24 cellular contexts compared by ENCODE assay signal in genomic region chr7:50275430-50275829, GRCh38. TPM values are rescaled to one million over a fixed set of nuclear protein-coding genes. Genes with fewer than 3 reads are reported as not detected.
"Had no signal": no experiment of that assay in that cellular context is flagged by ENCODE, and none has a peak within 500 bp of the region (broad histone marks: within the 10 kb centered on the region; RNA-seq: fewer than 3 reads in every experiment).

No MANE protein-coding gene starts in this region.

- H3K27me3 Mint-ChIP-seq: activated CD4-positive, alpha-beta T cell treated with anti-CD3 and anti-CD28 coated beads for 36 hours; naive B cell had no signal

- FAIRE-seq: endometrium, small intestine had no signal

- H3K4me1 Mint-ChIP-seq: brain had no signal

- H3K27ac Mint-ChIP-seq: activated CD4-positive, alpha-beta T cell treated with anti-CD3 and anti-CD28 coated beads for 36 hours; activated naive CD4-positive, alpha-beta T cell treated with anti-CD3 and anti-CD28 coated beads for 36 hours; activated T-helper 2 cell treated with anti-CD3 and anti-CD28 coated beads, Interferon-gamma antibody, Interleukin-2, Interleukin-4, amounts not matched to agents 10 μg/mL and 5 μg/mL and 100 μg/mL, durations not matched to agents 14 hours and 24 hours and 36 hours; brain; stimulated activated effector memory CD8-positive, alpha-beta T cell treated with anti-CD3 and anti-CD28 coated beads, Interleukin-12 subunit alpha, Interleukin-12 subunit beta, amount 100 ng/mL, for 72 hours; type B pancreatic cell had no signal

- H3K9me3 Mint-ChIP-seq: activated T-cell treated with anti-CD3 and anti-CD28 coated beads, Interleukin-2, amount 50 U/mL, for 4 hours; stimulated activated effector memory CD8-positive, alpha-beta T cell treated with anti-CD3 and anti-CD28 coated beads, Interleukin-12 subunit alpha, Interleukin-12 subunit beta, amount 100 ng/mL, for 72 hours had no signal

- DNase-seq: activated CD4-positive, alpha-beta T cell treated with anti-CD3 and anti-CD28 coated beads for 36 hours; activated CD4-positive, alpha-beta T cell treated with anti-CD3 and anti-CD28 coated beads, Interleukin-2, amount 50 U/mL, for 48 hours; activated CD8-positive, alpha-beta memory T cell treated with anti-CD3 and anti-CD28 coated beads, Interleukin-2, amount 50 U/mL, for 48 hours; activated naive CD4-positive, alpha-beta T cell treated with anti-CD3 and anti-CD28 coated beads for 36 hours; activated T-cell treated with anti-CD3 and anti-CD28 coated beads, Interleukin-2, amount 50 U/mL, for 4 hours; aorta; heart left ventricle; islet precursor cell; left cardiac atrium; mesenchymal stem cell; mucosa of descending colon; naive B cell; nucleus accumbens; small intestine; stimulated activated CD4-positive, alpha-beta T cell treated with anti-CD3 and anti-CD28 coated beads, Interleukin-2, amount 100 ng/mL, for 24 hours had no signal

- H3K4me3 Mint-ChIP-seq: activated CD4-positive, alpha-beta T cell treated with anti-CD3 and anti-CD28 coated beads for 36 hours; activated naive CD4-positive, alpha-beta T cell treated with anti-CD3 and anti-CD28 coated beads for 36 hours; activated T-cell treated with anti-CD3 and anti-CD28 coated beads, Interleukin-2, amount 50 U/mL, for 4 hours; brain; stimulated activated effector memory CD8-positive, alpha-beta T cell treated with anti-CD3 and anti-CD28 coated beads, Interleukin-12 subunit alpha, Interleukin-12 subunit beta, amount 100 ng/mL, for 72 hours; type B pancreatic cell had no signal

- ATAC-seq: activated CD4-positive, alpha-beta T cell treated with anti-CD3 and anti-CD28 coated beads for 36 hours; activated T-cell treated with anti-CD3 and anti-CD28 coated beads, Interleukin-2, amount 50 U/mL, for 4 hours; heart left ventricle; left cardiac atrium; mucosa of descending colon; sciatic nerve; stimulated activated effector memory CD8-positive, alpha-beta T cell treated with anti-CD3 and anti-CD28 coated beads, Interleukin-12 subunit alpha, Interleukin-12 subunit beta, amount 100 ng/mL, for 72 hours had no signal

- H3K36me3 Mint-ChIP-seq: brain; stimulated activated effector memory CD8-positive, alpha-beta T cell treated with anti-CD3 and anti-CD28 coated beads, Interleukin-12 subunit alpha, Interleukin-12 subunit beta, amount 100 ng/mL, for 72 hours; type B pancreatic cell had no signal

RNA-seq across cellular contexts. Expression of gene IKZF1, which starts 29.1 kb away (rescaled TPM):
- total RNA-seq: chondrocyte, epithelial cell of proximal tubule, fibroblast of villous mesenchyme had no signal
